Comparison of ENCODE assay signal across 9 cellular contexts in the genomic region with DNA sequence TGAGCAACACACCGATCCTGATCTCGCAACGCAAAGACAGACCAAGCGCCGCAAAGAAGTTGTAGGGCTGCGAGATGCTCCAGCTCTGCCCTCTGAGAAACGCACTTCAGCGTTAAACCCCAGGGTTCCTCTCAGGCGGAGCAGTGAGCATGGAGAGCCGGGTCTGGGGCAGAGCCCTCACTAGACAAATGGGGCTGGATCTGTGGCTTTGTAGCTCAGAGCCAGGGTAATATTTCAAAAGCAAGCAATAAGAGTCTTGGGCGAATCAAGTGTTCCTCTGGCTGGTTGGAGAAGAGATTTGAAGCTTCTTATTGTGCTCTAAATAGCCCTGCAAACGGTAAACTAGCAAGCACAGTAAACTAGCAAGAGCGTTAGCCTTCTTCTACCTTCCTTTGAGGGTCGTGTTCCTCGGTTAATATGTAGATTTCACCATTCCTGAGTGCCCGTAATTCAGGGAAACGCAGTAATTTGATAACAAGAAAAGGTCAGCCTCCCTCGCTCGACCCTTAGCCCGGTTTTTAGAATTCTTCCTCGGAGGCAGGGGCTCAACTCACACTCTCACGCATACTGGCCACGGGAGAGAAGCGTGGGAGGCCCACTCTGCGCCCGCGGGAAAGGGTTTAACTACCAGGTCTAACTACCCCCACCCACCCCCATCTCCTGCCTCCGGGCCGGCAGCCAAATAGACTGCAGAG. TPM values are rescaled to one million over a fixed set of nuclear protein-coding genes. Genes with fewer than 3 reads are reported as not detected.
DNase-seq lines count a peak whose midpoint lies in the region; ATAC-seq, FAIRE-seq and TF ChIP-seq lines count a peak whose summit lies in the region.
"Had no signal": no experiment of that assay in that cellular context is flagged by ENCODE, and none has a peak within 500 bp of the region (broad histone marks: within the 10 kb centered on the region; RNA-seq: fewer than 3 reads in every experiment).

No MANE protein-coding gene starts in this region.

- H3K36me3 ChIP-seq in esophagus squamous epithelium (no peaks in the 10 kb centered on the region), pancreas (no peaks in the 10 kb centered on the region)

- peaks cover 44% of the 10 kb centered on the region for H3K27me3 Mint-ChIP-seq in activated T-cell treated with anti-CD3 and anti-CD28 coated beads, Interleukin-2, amount 50 U/mL, for 4 hours (ENCODE audit: low read depth)

- TF ChIP-seq POLR2A in esophagus squamous epithelium (IDR thresholded peaks at IDR 0.05) = no peak

- WGBS in esophagus squamous epithelium, 2 donors = 32 to 33% methylated on average over 25 to 26 of the region's 29 CpGs
- 36 to 40% methylated on average over 29 of the region's 29 CpGs for WGBS in pancreas, 2 donors

- peak overlapping the region; percentile 75 to 99 (median 90) for H3K27ac ChIP-seq in esophagus squamous epithelium
- H3K27ac ChIP-seq in pancreas = peak overlapping the region in 2 of 4 donors; percentile 14 to 48
- H3K27ac ChIP-seq: C4-2B had no signal

- H3K4me1 ChIP-seq in esophagus squamous epithelium (peaks cover 0 to 80% (median 4%) of the 10 kb centered on the region in 3 donors), pancreas (peaks cover 0 to 11% (median 0%) of the 10 kb centered on the region in 3 donors)

- FAIRE-seq in pancreas (lab: Jason Lieb, UNC) = no peak

- peaks cover 1% of the 10 kb centered on the region for H3K36me3 Mint-ChIP-seq in activated T-cell treated with anti-CD3 and anti-CD28 coated beads, Interleukin-2, amount 50 U/mL, for 4 hours (ENCODE audit: insufficient read depth)

- H3K4me3 ChIP-seq in esophagus squamous epithelium (peak overlapping the region; percentile 14 to 55 (median 42)), pancreas (no peak overlapping the region)

- DNase-seq in activated T-cell treated with anti-CD3 and anti-CD28 coated beads, Interleukin-2, amount 50 U/mL, for 4 hours = no peak
- no peak for DNase-seq in activated T-cell treated with anti-CD3 and anti-CD28 coated beads, Interleukin-2, amount 50 U/mL, for 1 hour
- DNase-seq in NCI-H510A (lab: John Stamatoyannopoulos, UW) (peak; percentile 18), esophagus squamous epithelium (lab: John Stamatoyannopoulos, UW) (no peak), pancreas (peak in 1 of 6 donors; percentile 65), SIG-M5 treated with dmso at 0.1 percent for 504 hours (lab: John Stamatoyannopoulos, UW; ENCODE audit: unreplicated experiment) (no peak), MV-4-11 (lab: John Stamatoyannopoulos, UW) (no peak), SHP77 treated with DMSO at 0.1 percent for 48 hours (lab: John Stamatoyannopoulos, UW) (no peak)

- no peaks in the 10 kb centered on the region for H3K4me1 Mint-ChIP-seq in activated T-cell treated with anti-CD3 and anti-CD28 coated beads, Interleukin-2, amount 50 U/mL, for 4 hours (ENCODE audit: low read depth)

- peaks cover 0 to 52% (median 0%) of the 10 kb centered on the region in 4 donors for H3K27me3 ChIP-seq in esophagus squamous epithelium
- H3K27me3 ChIP-seq in pancreas = peaks cover 0 to 14% (median 0%) of the 10 kb centered on the region in 4 donors

- no peak for ATAC-seq in activated T-cell treated with anti-CD3 and anti-CD28 coated beads, Interleukin-2, amount 50 U/mL, for 4 hours
- ATAC-seq in pancreas = peak in 3 of 4 donors; percentile 11 to 56 (median 46)

- H3K9me3 Mint-ChIP-seq in activated T-cell treated with anti-CD3 and anti-CD28 coated beads, Interleukin-2, amount 50 U/mL, for 4 hours = no peaks in the 10 kb centered on the region

- no peak for TF ChIP-seq CTCF in esophagus squamous epithelium (IDR thresholded peaks at IDR 0.05)
- no peak for TF ChIP-seq CTCF in pancreas (IDR thresholded peaks at IDR 0.05)

- H3K4me3 Mint-ChIP-seq in activated T-cell treated with anti-CD3 and anti-CD28 coated beads, Interleukin-2, amount 50 U/mL, for 4 hours = peak overlapping the region; percentile 37

- H3K9me3 ChIP-seq in esophagus squamous epithelium (no peaks in the 10 kb centered on the region), pancreas (no peaks in the 10 kb centered on the region)

- intact Hi-C loops in esophagus squamous epithelium (cut with DNase I) = loop anchor here (5.0 kb wide), 1 partner anchor 285 kb away; a partner anchor contains a TSS
- intact Hi-C loops in pancreas (cut with DNase I) = no loop called here

RNA-seq across cellular contexts. Expression of a gene that starts 6.7 kb away (rescaled TPM):
- 1 to 10 TPM; 2.3 to 5.4 (median 4.1) TPM for total RNA-seq in activated T-cell treated with anti-CD3 and anti-CD28 coated beads, Interleukin-2, amount 50 U/mL, for 4 hours
- total RNA-seq in esophagus squamous epithelium (10 to 100 TPM; 19.3 to 25.2 (median 21.4) TPM), pancreas (10 to 100 TPM in 1 of 6 donors, 1 to 10 TPM in 5; 3.7 to 16.3 (median 5.6) TPM)
- 1 to 10 TPM; 2.9 to 3.0 TPM for polyA plus RNA-seq in pancreas

Comparison
In these comparisons a context has a peak if more than half of its experiments do, and no peak if none do; other contexts are left out.
1. ATAC-seq: peak in pancreas (3 of 4); none in activated T-cell treated with anti-CD3 and anti-CD28 coated beads, Interleukin-2, amount 50 U/mL, for 4 hours (0 of 2).
2. H3K4me3 ChIP-seq: peak in esophagus squamous epithelium (4 of 4); none in pancreas (0 of 4).